1 cellular context compared by ENCODE assay signal in the genomic region with DNA sequence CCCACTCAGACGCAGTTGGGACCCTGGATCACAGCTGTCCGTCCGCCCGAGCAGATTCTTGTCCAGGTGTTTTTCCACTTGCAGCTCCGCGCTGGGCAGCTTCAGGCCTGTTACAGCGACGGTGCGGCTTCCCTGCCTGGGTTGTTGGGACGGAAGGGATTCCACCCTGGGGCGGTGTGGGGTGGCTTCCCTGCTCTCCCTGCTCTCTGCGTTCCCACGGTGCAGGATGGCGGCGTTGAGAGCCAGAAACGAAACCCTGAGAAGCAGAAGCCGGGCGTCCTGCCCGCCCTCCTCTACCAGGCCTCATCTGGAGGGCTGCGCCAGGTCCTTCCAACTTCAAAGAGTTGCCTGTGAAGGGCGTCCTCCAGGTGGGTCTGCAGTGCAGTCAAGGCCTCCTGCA.
TF ChIP-seq lines count a peak whose summit lies in the region.

No MANE protein-coding gene starts in this region.

TF ChIP-seq in WTC11, 78 proteins besides CTCF, POLR2A, EP300 and RAD21 (continued from another document):
- TF ChIP-seq, protein P1, sequence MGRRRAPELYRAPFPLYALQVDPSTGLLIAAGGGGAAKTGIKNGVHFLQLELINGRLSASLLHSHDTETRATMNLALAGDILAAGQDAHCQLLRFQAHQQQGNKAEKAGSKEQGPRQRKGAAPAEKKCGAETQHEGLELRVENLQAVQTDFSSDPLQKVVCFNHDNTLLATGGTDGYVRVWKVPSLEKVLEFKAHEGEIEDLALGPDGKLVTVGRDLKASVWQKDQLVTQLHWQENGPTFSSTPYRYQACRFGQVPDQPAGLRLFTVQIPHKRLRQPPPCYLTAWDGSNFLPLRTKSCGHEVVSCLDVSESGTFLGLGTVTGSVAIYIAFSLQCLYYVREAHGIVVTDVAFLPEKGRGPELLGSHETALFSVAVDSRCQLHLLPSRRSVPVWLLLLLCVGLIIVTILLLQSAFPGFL (CRISPR knock-in tag; IDR thresholded peaks at IDR 0.05; ENCODE audit: borderline replicate concordance) = no peak
- TF ChIP-seq, protein P2, sequence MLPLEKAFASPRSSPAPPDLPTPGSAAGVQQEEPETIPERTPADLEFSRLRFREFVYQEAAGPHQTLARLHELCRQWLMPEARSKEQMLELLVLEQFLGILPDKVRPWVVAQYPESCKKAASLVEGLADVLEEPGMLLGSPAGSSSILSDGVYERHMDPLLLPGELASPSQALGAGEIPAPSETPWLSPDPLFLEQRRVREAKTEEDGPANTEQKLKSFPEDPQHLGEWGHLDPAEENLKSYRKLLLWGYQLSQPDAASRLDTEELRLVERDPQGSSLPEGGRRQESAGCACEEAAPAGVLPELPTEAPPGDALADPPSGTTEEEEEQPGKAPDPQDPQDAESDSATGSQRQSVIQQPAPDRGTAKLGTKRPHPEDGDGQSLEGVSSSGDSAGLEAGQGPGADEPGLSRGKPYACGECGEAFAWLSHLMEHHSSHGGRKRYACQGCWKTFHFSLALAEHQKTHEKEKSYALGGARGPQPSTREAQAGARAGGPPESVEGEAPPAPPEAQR (CRISPR knock-in tag; IDR thresholded peaks at IDR 0.05) = no peak
- TF ChIP-seq, protein P3, sequence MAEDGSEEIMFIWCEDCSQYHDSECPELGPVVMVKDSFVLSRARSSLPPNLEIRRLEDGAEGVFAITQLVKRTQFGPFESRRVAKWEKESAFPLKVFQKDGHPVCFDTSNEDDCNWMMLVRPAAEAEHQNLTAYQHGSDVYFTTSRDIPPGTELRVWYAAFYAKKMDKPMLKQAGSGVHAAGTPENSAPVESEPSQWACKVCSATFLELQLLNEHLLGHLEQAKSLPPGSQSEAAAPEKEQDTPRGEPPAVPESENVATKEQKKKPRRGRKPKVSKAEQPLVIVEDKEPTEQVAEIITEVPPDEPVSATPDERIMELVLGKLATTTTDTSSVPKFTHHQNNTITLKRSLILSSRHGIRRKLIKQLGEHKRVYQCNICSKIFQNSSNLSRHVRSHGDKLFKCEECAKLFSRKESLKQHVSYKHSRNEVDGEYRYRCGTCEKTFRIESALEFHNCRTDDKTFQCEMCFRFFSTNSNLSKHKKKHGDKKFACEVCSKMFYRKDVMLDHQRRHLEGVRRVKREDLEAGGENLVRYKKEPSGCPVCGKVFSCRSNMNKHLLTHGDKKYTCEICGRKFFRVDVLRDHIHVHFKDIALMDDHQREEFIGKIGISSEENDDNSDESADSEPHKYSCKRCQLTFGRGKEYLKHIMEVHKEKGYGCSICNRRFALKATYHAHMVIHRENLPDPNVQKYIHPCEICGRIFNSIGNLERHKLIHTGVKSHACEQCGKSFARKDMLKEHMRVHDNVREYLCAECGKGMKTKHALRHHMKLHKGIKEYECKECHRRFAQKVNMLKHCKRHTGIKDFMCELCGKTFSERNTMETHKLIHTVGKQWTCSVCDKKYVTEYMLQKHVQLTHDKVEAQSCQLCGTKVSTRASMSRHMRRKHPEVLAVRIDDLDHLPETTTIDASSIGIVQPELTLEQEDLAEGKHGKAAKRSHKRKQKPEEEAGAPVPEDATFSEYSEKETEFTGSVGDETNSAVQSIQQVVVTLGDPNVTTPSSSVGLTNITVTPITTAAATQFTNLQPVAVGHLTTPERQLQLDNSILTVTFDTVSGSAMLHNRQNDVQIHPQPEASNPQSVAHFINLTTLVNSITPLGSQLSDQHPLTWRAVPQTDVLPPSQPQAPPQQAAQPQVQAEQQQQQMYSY (CRISPR knock-in tag; IDR thresholded peaks at IDR 0.05) = no peak
- TF ChIP-seq FOXJ3 (CRISPR knock-in tag; IDR thresholded peaks at IDR 0.05; ENCODE audit: borderline replicate concordance) (no peak), HMGA2 (CRISPR knock-in tag; IDR thresholded peaks at IDR 0.05) (no peak), RORB (CRISPR knock-in tag; IDR thresholded peaks at IDR 0.05) (no peak), TEAD1 (CRISPR knock-in tag; IDR thresholded peaks at IDR 0.05) (no peak)
- TF ChIP-seq, protein P4, sequence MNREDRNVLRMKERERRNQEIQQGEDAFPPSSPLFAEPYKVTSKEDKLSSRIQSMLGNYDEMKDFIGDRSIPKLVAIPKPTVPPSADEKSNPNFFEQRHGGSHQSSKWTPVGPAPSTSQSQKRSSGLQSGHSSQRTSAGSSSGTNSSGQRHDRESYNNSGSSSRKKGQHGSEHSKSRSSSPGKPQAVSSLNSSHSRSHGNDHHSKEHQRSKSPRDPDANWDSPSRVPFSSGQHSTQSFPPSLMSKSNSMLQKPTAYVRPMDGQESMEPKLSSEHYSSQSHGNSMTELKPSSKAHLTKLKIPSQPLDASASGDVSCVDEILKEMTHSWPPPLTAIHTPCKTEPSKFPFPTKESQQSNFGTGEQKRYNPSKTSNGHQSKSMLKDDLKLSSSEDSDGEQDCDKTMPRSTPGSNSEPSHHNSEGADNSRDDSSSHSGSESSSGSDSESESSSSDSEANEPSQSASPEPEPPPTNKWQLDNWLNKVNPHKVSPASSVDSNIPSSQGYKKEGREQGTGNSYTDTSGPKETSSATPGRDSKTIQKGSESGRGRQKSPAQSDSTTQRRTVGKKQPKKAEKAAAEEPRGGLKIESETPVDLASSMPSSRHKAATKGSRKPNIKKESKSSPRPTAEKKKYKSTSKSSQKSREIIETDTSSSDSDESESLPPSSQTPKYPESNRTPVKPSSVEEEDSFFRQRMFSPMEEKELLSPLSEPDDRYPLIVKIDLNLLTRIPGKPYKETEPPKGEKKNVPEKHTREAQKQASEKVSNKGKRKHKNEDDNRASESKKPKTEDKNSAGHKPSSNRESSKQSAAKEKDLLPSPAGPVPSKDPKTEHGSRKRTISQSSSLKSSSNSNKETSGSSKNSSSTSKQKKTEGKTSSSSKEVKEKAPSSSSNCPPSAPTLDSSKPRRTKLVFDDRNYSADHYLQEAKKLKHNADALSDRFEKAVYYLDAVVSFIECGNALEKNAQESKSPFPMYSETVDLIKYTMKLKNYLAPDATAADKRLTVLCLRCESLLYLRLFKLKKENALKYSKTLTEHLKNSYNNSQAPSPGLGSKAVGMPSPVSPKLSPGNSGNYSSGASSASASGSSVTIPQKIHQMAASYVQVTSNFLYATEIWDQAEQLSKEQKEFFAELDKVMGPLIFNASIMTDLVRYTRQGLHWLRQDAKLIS (CRISPR knock-in tag; IDR thresholded peaks at IDR 0.05; ENCODE audit: borderline replicate concordance) = no peak
- TF ChIP-seq, protein P5, sequence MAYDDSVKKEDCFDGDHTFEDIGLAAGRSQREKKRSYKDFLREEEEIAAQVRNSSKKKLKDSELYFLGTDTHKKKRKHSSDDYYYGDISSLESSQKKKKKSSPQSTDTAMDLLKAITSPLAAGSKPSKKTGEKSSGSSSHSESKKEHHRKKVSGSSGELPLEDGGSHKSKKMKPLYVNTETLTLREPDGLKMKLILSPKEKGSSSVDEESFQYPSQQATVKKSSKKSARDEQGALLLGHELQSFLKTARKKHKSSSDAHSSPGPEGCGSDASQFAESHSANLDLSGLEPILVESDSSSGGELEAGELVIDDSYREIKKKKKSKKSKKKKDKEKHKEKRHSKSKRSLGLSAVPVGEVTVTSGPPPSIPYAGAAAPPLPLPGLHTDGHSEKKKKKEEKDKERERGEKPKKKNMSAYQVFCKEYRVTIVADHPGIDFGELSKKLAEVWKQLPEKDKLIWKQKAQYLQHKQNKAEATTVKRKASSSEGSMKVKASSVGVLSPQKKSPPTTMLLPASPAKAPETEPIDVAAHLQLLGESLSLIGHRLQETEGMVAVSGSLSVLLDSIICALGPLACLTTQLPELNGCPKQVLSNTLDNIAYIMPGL (CRISPR knock-in tag; IDR thresholded peaks at IDR 0.05) = no peak
- TF ChIP-seq, protein P6, sequence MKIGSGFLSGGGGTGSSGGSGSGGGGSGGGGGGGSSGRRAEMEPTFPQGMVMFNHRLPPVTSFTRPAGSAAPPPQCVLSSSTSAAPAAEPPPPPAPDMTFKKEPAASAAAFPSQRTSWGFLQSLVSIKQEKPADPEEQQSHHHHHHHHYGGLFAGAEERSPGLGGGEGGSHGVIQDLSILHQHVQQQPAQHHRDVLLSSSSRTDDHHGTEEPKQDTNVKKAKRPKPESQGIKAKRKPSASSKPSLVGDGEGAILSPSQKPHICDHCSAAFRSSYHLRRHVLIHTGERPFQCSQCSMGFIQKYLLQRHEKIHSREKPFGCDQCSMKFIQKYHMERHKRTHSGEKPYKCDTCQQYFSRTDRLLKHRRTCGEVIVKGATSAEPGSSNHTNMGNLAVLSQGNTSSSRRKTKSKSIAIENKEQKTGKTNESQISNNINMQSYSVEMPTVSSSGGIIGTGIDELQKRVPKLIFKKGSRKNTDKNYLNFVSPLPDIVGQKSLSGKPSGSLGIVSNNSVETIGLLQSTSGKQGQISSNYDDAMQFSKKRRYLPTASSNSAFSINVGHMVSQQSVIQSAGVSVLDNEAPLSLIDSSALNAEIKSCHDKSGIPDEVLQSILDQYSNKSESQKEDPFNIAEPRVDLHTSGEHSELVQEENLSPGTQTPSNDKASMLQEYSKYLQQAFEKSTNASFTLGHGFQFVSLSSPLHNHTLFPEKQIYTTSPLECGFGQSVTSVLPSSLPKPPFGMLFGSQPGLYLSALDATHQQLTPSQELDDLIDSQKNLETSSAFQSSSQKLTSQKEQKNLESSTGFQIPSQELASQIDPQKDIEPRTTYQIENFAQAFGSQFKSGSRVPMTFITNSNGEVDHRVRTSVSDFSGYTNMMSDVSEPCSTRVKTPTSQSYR (CRISPR knock-in tag; IDR thresholded peaks at IDR 0.05) = no peak
